20 cellular contexts compared by ENCODE assay signal in the genomic region with DNA sequence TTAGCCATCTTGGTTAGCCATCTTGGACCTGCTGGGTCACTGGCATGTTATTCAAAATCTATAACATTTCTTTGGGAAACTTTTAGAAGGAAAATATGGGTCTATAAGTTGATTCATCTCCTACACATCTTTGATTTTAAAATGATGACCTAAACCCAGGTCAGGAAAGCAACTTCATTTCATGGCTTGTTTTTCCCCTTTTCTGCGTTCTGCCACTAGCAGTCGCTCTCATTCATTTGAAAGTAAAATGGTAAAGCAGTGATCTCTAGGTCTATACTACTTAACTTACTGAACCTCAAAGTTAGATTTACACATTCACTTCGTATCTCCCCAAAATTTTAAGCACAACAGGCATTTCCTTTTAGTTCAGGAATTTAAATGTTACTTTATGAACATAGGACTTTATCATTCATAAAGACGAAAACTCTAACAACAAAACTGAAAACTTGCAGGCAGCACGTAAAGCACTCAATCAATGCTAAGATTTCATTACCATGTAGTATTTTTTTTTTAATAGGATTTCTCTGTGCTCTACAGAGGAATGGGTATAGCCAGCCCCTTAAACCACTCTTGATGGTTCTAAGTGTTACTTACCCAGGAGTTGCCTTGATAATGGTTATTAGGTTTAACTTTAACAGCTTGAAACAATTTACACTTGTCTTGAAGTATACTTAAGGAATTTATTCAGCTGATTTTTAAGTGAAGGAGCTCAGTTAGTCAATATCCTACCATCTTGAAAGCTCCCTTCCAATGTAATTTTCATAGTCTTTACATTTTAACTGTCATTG.
DNase-seq lines count a peak whose midpoint lies in the region; ATAC-seq, FAIRE-seq and TF ChIP-seq lines count a peak whose summit lies in the region.
"Had no signal": no experiment of that assay in that cellular context is flagged by ENCODE, and none has a peak within 500 bp of the region (broad histone marks: within the 10 kb centered on the region; RNA-seq: fewer than 3 reads in every experiment).

No MANE protein-coding gene starts in this region.

- no peaks in the 10 kb centered on the region for H3K9me3 ChIP-seq in CD4-positive, CD25-positive, alpha-beta regulatory T cell (ENCODE audit: control insufficient read depth in 2 of 2, low read length in 2 of 2)

- peaks cover 33% of the 10 kb centered on the region for H3K36me3 Mint-ChIP-seq in CD4-positive, CD25-positive, alpha-beta regulatory T cell
- H3K36me3 Mint-ChIP-seq in nephron progenitor cell (ENCODE audit: low read depth), result peaks cover 50% of the 10 kb centered on the region
- H3K36me3 Mint-ChIP-seq in activated CD4-positive, alpha-beta T cell treated with anti-CD3 and anti-CD28 coated beads, Interleukin-2, amount 10 ng/mL, durations not matched to agents 7 days and 5 days (ENCODE audit: low read depth), result peaks cover 53% of the 10 kb centered on the region

- no peaks in the 10 kb centered on the region for H3K4me1 ChIP-seq in CD4-positive, CD25-positive, alpha-beta regulatory T cell (ENCODE audit: control insufficient read depth, insufficient read depth, low read length, poor library complexity, severe bottlenecking)
- no peaks in the 10 kb centered on the region for H3K4me1 ChIP-seq in foreskin keratinocyte

- no peak for ATAC-seq in CD4-positive, CD25-positive, alpha-beta regulatory T cell (ENCODE audit: low read depth in 2 of 2)
- ATAC-seq in foreskin keratinocyte, result no peak

- FAIRE-seq in H54 (lab: Jason Lieb, UNC) (peak; percentile 50), TTC549 (lab: Jason Lieb, UNC) (peak; percentile 69)

- H3K36me3 ChIP-seq in CD4-positive, CD25-positive, alpha-beta regulatory T cell (ENCODE audit: control insufficient read depth, insufficient read depth, low read length), result peaks cover 54% of the 10 kb centered on the region

- H3K4me3 Mint-ChIP-seq in CD4-positive, CD25-positive, alpha-beta regulatory T cell, result no peak overlapping the region
- H3K4me3 Mint-ChIP-seq in nephron progenitor cell, result no peak overlapping the region
- H3K4me3 Mint-ChIP-seq in activated CD4-positive, alpha-beta T cell treated with anti-CD3 and anti-CD28 coated beads, Interleukin-2, amount 10 ng/mL, durations not matched to agents 7 days and 5 days, result no peak overlapping the region
- H3K4me3 Mint-ChIP-seq: HFFc6 had no signal

- H3K27me3 Mint-ChIP-seq in CD4-positive, CD25-positive, alpha-beta regulatory T cell, result no peaks in the 10 kb centered on the region
- no peaks in the 10 kb centered on the region for H3K27me3 Mint-ChIP-seq in nephron progenitor cell (ENCODE audit: low read depth, poor library complexity)
- no peaks in the 10 kb centered on the region for H3K27me3 Mint-ChIP-seq in activated CD4-positive, alpha-beta T cell treated with anti-CD3 and anti-CD28 coated beads, Interleukin-2, amount 10 ng/mL, durations not matched to agents 7 days and 5 days

- CTCF ChIA-PET in activated CD4-positive, alpha-beta T cell treated with anti-CD3 and anti-CD28 coated beads, Interleukin-2, amount 10 ng/mL, durations not matched to agents 7 days and 5 days (lab: Charles Lee), result no interaction called here

- no peak overlapping the region for H3K27ac ChIP-seq in CD4-positive, CD25-positive, alpha-beta regulatory T cell (ENCODE audit: insufficient read depth, low read length, poor library complexity, severe bottlenecking)
- no peak overlapping the region for H3K27ac ChIP-seq in foreskin keratinocyte
- H3K27ac ChIP-seq: coronary artery, skin epidermis had no signal

- H3K9me3 Mint-ChIP-seq in CD4-positive, CD25-positive, alpha-beta regulatory T cell, result no peaks in the 10 kb centered on the region
- H3K9me3 Mint-ChIP-seq in nephron progenitor cell, result no peaks in the 10 kb centered on the region
- no peaks in the 10 kb centered on the region for H3K9me3 Mint-ChIP-seq in activated CD4-positive, alpha-beta T cell treated with anti-CD3 and anti-CD28 coated beads, Interleukin-2, amount 10 ng/mL, durations not matched to agents 7 days and 5 days
- H3K9me3 Mint-ChIP-seq: HFFc6 had no signal

- H3K4me1 Mint-ChIP-seq in CD4-positive, CD25-positive, alpha-beta regulatory T cell, result peaks cover 4 to 17% (median 9%) of the 10 kb centered on the region in 4 donors
- no peaks in the 10 kb centered on the region for H3K4me1 Mint-ChIP-seq in nephron progenitor cell
- peaks cover 7% of the 10 kb centered on the region for H3K4me1 Mint-ChIP-seq in activated CD4-positive, alpha-beta T cell treated with anti-CD3 and anti-CD28 coated beads, Interleukin-2, amount 10 ng/mL, durations not matched to agents 7 days and 5 days

- TF ChIP-seq CTCF in foreskin keratinocyte (conservative IDR thresholded peaks at IDR 0.05) (peak; percentile 23), nephron progenitor cell (IDR thresholded peaks at IDR 0.05) (no peak)

- no peaks in the 10 kb centered on the region for H3K27me3 ChIP-seq in CD4-positive, CD25-positive, alpha-beta regulatory T cell (ENCODE audit: control insufficient read depth, insufficient read depth, low read length)
- H3K27me3 ChIP-seq in foreskin keratinocyte, result no peaks in the 10 kb centered on the region

- peak overlapping the region in 2 of 3 donors; percentile 6 to 85 for H3K27ac Mint-ChIP-seq in CD4-positive, CD25-positive, alpha-beta regulatory T cell
- no peak overlapping the region for H3K27ac Mint-ChIP-seq in nephron progenitor cell
- H3K27ac Mint-ChIP-seq in activated CD4-positive, alpha-beta T cell treated with anti-CD3 and anti-CD28 coated beads, Interleukin-2, amount 10 ng/mL, durations not matched to agents 7 days and 5 days, result no peak overlapping the region
- H3K27ac Mint-ChIP-seq: HFFc6 had no signal

- TF ChIP-seq POLR2A in H54 (IDR thresholded peaks at IDR 0.05; ENCODE audit: low read depth, low read length), result no peak

- POLR2A ChIA-PET in activated CD4-positive, alpha-beta T cell treated with anti-CD3 and anti-CD28 coated beads, Interleukin-2, amount 10 ng/mL, durations not matched to agents 7 days and 5 days (lab: Charles Lee), result no interaction called here

- DNase-seq in CD4-positive, CD25-positive, alpha-beta regulatory T cell, result no peak
- DNase-seq in H54 (ENCODE audit: insufficient read length, low spot score) (no peak), foreskin keratinocyte (no peak), nephron progenitor cell (no peak), HuH-7 (ENCODE audit: low spot score) (no peak)
- DNase-seq in activated CD4-positive, alpha-beta T cell treated with anti-CD3 and anti-CD28 coated beads, Interleukin-2, amount 10 ng/mL, durations not matched to agents 7 days and 5 days, result no peak
- no peak for DNase-seq in stimulated activated CD4-positive, alpha-beta T cell treated with anti-CD3 and anti-CD28 coated beads, Interleukin-15, amount 100 ng/mL, for 24 hours
- DNase-seq: activated CD4-positive, CD25-positive, alpha-beta regulatory T cell; activated effector memory CD4-positive, alpha-beta T cell treated with Interleukin-2 at 50 U/mL for 16 hours; glutamatergic neuron; HFFc6; NCI-H1694 treated with DMSO at 0.1 percent for 48 hours; posterior cingulate gyrus; Right ventricle myocardium superior; stimulated activated CD4-positive, alpha-beta T cell treated with anti-CD3 and anti-CD28 coated beads, Interleukin-4, amount 100 ng/mL, for 24 hours; substantia nigra had no signal

- H3K4me3 ChIP-seq in CD4-positive, CD25-positive, alpha-beta regulatory T cell (ENCODE audit: low read depth, low read length), result no peak overlapping the region
- H3K4me3 ChIP-seq: coronary artery, lung, skin epidermis had no signal

Comparison
In these comparisons a context has a peak if more than half of its experiments do, and no peak if none do; other contexts are left out.
1. H3K27ac Mint-ChIP-seq: peak in CD4-positive, CD25-positive, alpha-beta regulatory T cell (2 of 3); none in nephron progenitor cell (single experiment) and activated CD4-positive, alpha-beta T cell treated with anti-CD3 and anti-CD28 coated beads, Interleukin-2, amount 10 ng/mL, durations not matched to agents 7 days and 5 days (single experiment).